12 cellular contexts compared by ENCODE assay signal in genomic region chrX:31609130-31609529, GRCh38.
DNase-seq lines count a peak whose midpoint lies in the region; ATAC-seq and TF ChIP-seq lines count a peak whose summit lies in the region.
"Had no signal": no experiment of that assay in that cellular context is flagged by ENCODE, and none has a peak within 500 bp of the region (broad histone marks: within the 10 kb centered on the region; RNA-seq: fewer than 3 reads in every experiment).

No MANE protein-coding gene starts in this region.

- no peaks in the 10 kb centered on the region for H3K4me1 ChIP-seq in smooth muscle cell (ENCODE audit: low read depth)

- no peak overlapping the region for H3K4me3 Mint-ChIP-seq in effector memory CD8-positive, alpha-beta T cell
- H3K4me3 Mint-ChIP-seq in activated T-helper 17 cell treated with anti-CD3 and anti-CD28 coated beads, Interleukin-2, amount 50 U/mL, for 72 hours: no peak overlapping the region

- H3K4me1 Mint-ChIP-seq in effector memory CD8-positive, alpha-beta T cell (ENCODE audit: low read depth in 2 of 2): no peaks in the 10 kb centered on the region
- H3K4me1 Mint-ChIP-seq in activated T-helper 17 cell treated with anti-CD3 and anti-CD28 coated beads, Interleukin-2, amount 50 U/mL, for 72 hours: no peaks in the 10 kb centered on the region

- H3K79me2 ChIP-seq in smooth muscle cell (ENCODE audit: low read depth): no peaks in the 10 kb centered on the region

- no peaks in the 10 kb centered on the region for H3K36me3 ChIP-seq in smooth muscle cell (ENCODE audit: low read depth)
- H3K36me3 ChIP-seq: HAP-1 had no signal

- H4K20me1 ChIP-seq in smooth muscle cell (ENCODE audit: low read depth): no peaks in the 10 kb centered on the region

- H3K9me3 Mint-ChIP-seq in effector memory CD8-positive, alpha-beta T cell: no peaks in the 10 kb centered on the region
- H3K9me3 Mint-ChIP-seq in activated T-helper 17 cell treated with anti-CD3 and anti-CD28 coated beads, Interleukin-2, amount 50 U/mL, for 72 hours: no peaks in the 10 kb centered on the region

- H3K27me3 Mint-ChIP-seq in effector memory CD8-positive, alpha-beta T cell: no peaks in the 10 kb centered on the region
- H3K27me3 Mint-ChIP-seq in activated T-helper 17 cell treated with anti-CD3 and anti-CD28 coated beads, Interleukin-2, amount 50 U/mL, for 72 hours: no peaks in the 10 kb centered on the region

- no peaks in the 10 kb centered on the region for H3K27me3 ChIP-seq in smooth muscle cell (ENCODE audit: low read depth)

- H3K9me3 ChIP-seq in smooth muscle cell (replicated peaks; ENCODE audit: low read depth): no peaks in the 10 kb centered on the region
- H3K9me3 ChIP-seq: HAP-1 had no signal

- no peaks in the 10 kb centered on the region for H3F3A ChIP-seq in smooth muscle cell (ENCODE audit: low read depth)

- 51% methylated on average over 4 of the region's 4 CpGs for WGBS in smooth muscle cell (ENCODE audit: low lambda C conversion rate)

- DNase-seq in H4 (ENCODE audit: low spot score) (peak; percentile 70), RPMI7951 (ENCODE audit: low read depth) (peak; percentile 73), fibroblast of gingiva (ENCODE audit: low read depth) (peak; percentile 62), smooth muscle cell (lab: John Stamatoyannopoulos, UW; ENCODE audit: unreplicated experiment) (no peak)
- DNase-seq in activated CD4-positive, CD25-positive, alpha-beta regulatory T cell (lab: John Stamatoyannopoulos, UW): no peak
- no peak for DNase-seq in effector memory CD8-positive, alpha-beta T cell
- DNase-seq: activated CD8-positive, alpha-beta memory T cell treated with anti-CD3 and anti-CD28 coated beads, Interleukin-2, amount 50 U/mL, for 4 hours; DMS53; KG1; NCI-H2171 treated with DMSO at 0.1 percent for 48 hours had no signal

- no peak overlapping the region for H3K27ac Mint-ChIP-seq in effector memory CD8-positive, alpha-beta T cell
- H3K27ac Mint-ChIP-seq in activated T-helper 17 cell treated with anti-CD3 and anti-CD28 coated beads, Interleukin-2, amount 50 U/mL, for 72 hours: no peak overlapping the region

- no peak for TF ChIP-seq CTCF in smooth muscle cell (IDR thresholded peaks at IDR 0.05; ENCODE audit: borderline replicate concordance, insufficient read depth, poor library complexity, severe bottlenecking)

- H3K4me2 ChIP-seq in smooth muscle cell: no peak overlapping the region

- no peak overlapping the region for H2AFZ ChIP-seq in smooth muscle cell (ENCODE audit: low read depth)

- H3K36me3 Mint-ChIP-seq in effector memory CD8-positive, alpha-beta T cell (ENCODE audit: insufficient read depth): no peaks in the 10 kb centered on the region
- H3K36me3 Mint-ChIP-seq in activated T-helper 17 cell treated with anti-CD3 and anti-CD28 coated beads, Interleukin-2, amount 50 U/mL, for 72 hours (ENCODE audit: low read depth): no peaks in the 10 kb centered on the region

- no peak overlapping the region for H3K4me3 ChIP-seq in smooth muscle cell
- H3K4me3 ChIP-seq: HAP-1 had no signal

- peak overlapping the region; percentile 86 for H3K27ac ChIP-seq in smooth muscle cell (ENCODE audit: low read depth)

- ATAC-seq in effector memory CD8-positive, alpha-beta T cell (replicated peaks): no peak
- ATAC-seq in activated T-helper 17 cell treated with anti-CD3 and anti-CD28 coated beads, Interleukin-2, amount 50 U/mL, for 72 hours (replicated peaks): no peak

- H3K9ac ChIP-seq in smooth muscle cell (ENCODE audit: low read depth): peak overlapping the region; percentile 53

Comparison
In these comparisons a context has a peak if more than half of its experiments do, and no peak if none do; other contexts are left out.
1. DNase-seq: peak in H4 (single experiment), RPMI7951 (single experiment) and fibroblast of gingiva (single experiment); none in smooth muscle cell (single experiment), activated CD4-positive, CD25-positive, alpha-beta regulatory T cell (0 of 4) and effector memory CD8-positive, alpha-beta T cell (0 of 3).